ENCODE assay signal across 20 cellular contexts in genomic region chr1:223331301-223331700, GRCh38. TPM values are rescaled to one million over a fixed set of nuclear protein-coding genes. Genes with fewer than 3 reads are reported as not detected.
DNase-seq lines count a peak whose midpoint lies in the region; ATAC-seq, FAIRE-seq and TF ChIP-seq lines count a peak whose summit lies in the region.
"Had no signal": no experiment of that assay in that cellular context is flagged by ENCODE, and none has a peak within 500 bp of the region (broad histone marks: within the 10 kb centered on the region; RNA-seq: fewer than 3 reads in every experiment).

No MANE protein-coding gene starts in this region.

- no peaks in the 10 kb centered on the region for H4K20me1 ChIP-seq in PC-3 (ENCODE audit: low read length)

- H3K4me3 Mint-ChIP-seq in activated CD4-positive, alpha-beta memory T cell treated with anti-CD3 and anti-CD28 coated beads for 36 hours: no peak overlapping the region
- H3K4me3 Mint-ChIP-seq in activated CD4-positive, alpha-beta memory T cell treated with anti-CD3 and anti-CD28 coated beads, Interleukin-2, amount 10 ng/mL, durations not matched to agents 7 days and 5 days: no peak overlapping the region
- H3K4me3 Mint-ChIP-seq in immature natural killer cell: no peak overlapping the region
- H3K4me3 Mint-ChIP-seq in stimulated activated naive B cell treated with anti-CD40 and anti-IgM and Interleukin-4, amounts not matched to agents 10 μg/mL and 1 μg/mL and 100 μg/mL, for 72 hours: no peak overlapping the region
- H3K4me3 Mint-ChIP-seq: activated naive CD8-positive, alpha-beta T cell treated with anti-CD3 and anti-CD28 coated beads, Interleukin-2, amount 50 U/mL, for 24 hours had no signal

- H3K9me3 Mint-ChIP-seq in activated CD4-positive, alpha-beta memory T cell treated with anti-CD3 and anti-CD28 coated beads for 36 hours: no peaks in the 10 kb centered on the region
- H3K9me3 Mint-ChIP-seq in activated CD4-positive, alpha-beta memory T cell treated with anti-CD3 and anti-CD28 coated beads, Interleukin-2, amount 10 ng/mL, durations not matched to agents 7 days and 5 days: no peaks in the 10 kb centered on the region
- peaks cover 0 to 2% (median 0%) of the 10 kb centered on the region in 6 donors for H3K9me3 Mint-ChIP-seq in immature natural killer cell
- H3K9me3 Mint-ChIP-seq in stimulated activated naive B cell treated with anti-CD40 and anti-IgM and Interleukin-4, amounts not matched to agents 10 μg/mL and 1 μg/mL and 100 μg/mL, for 72 hours: peaks cover 0 to 2% of the 10 kb centered on the region in 2 donors
- H3K9me3 Mint-ChIP-seq: activated naive CD8-positive, alpha-beta T cell treated with anti-CD3 and anti-CD28 coated beads, Interleukin-2, amount 50 U/mL, for 24 hours; naive thymus-derived CD8-positive, alpha-beta T cell had no signal

- no peak for ATAC-seq in PC-3
- ATAC-seq in stimulated activated naive B cell treated with anti-CD40 and anti-IgM and Interleukin-4, amounts not matched to agents 10 μg/mL and 1 μg/mL and 100 μg/mL, for 72 hours (replicated peaks): no peak
- ATAC-seq: activated naive CD8-positive, alpha-beta T cell treated with anti-CD3 and anti-CD28 coated beads, Interleukin-2, amount 50 U/mL, for 24 hours; pancreas; right lobe of liver had no signal

- H3K9ac ChIP-seq in kidney (ENCODE audit: low read length in 2 of 2): no peak overlapping the region
- no peak overlapping the region for H3K9ac ChIP-seq in PC-3 (ENCODE audit: low read length)

- H3K9me3 ChIP-seq in kidney (ENCODE audit: control insufficient read depth in 1 of 2, low read length in 2 of 2): peaks cover 0 to 2% of the 10 kb centered on the region in 2 donors
- H3K9me3 ChIP-seq in PC-3 (ENCODE audit: low read length): no peaks in the 10 kb centered on the region
- H3K9me3 ChIP-seq: BE2C, pancreas, right lobe of liver had no signal

- H3K36me3 Mint-ChIP-seq in activated CD4-positive, alpha-beta memory T cell treated with anti-CD3 and anti-CD28 coated beads for 36 hours: no peaks in the 10 kb centered on the region
- no peaks in the 10 kb centered on the region for H3K36me3 Mint-ChIP-seq in activated CD4-positive, alpha-beta memory T cell treated with anti-CD3 and anti-CD28 coated beads, Interleukin-2, amount 10 ng/mL, durations not matched to agents 7 days and 5 days (ENCODE audit: low read depth)
- no peaks in the 10 kb centered on the region for H3K36me3 Mint-ChIP-seq in immature natural killer cell
- H3K36me3 Mint-ChIP-seq in stimulated activated naive B cell treated with anti-CD40 and anti-IgM and Interleukin-4, amounts not matched to agents 10 μg/mL and 1 μg/mL and 100 μg/mL, for 72 hours: no peaks in the 10 kb centered on the region
- H3K36me3 Mint-ChIP-seq: naive thymus-derived CD8-positive, alpha-beta T cell had no signal

- no peak for FAIRE-seq in kidney (lab: Jason Lieb, UNC)
- FAIRE-seq: colon, pancreas had no signal

- no peaks in the 10 kb centered on the region for H3F3A ChIP-seq in PC-3 (ENCODE audit: low read length, unreplicated experiment)

- no TSS peak for BruUV-seq in PC-3 (replicated peaks; lab: Mats Ljungman, UMichigan)

- CTCF ChIA-PET in activated CD4-positive, alpha-beta memory T cell treated with anti-CD3 and anti-CD28 coated beads for 36 hours (lab: Charles Lee): no interaction called here
- CTCF ChIA-PET in activated CD4-positive, alpha-beta memory T cell treated with anti-CD3 and anti-CD28 coated beads, Interleukin-2, amount 10 ng/mL, durations not matched to agents 7 days and 5 days (lab: Charles Lee): no interaction called here
- CTCF ChIA-PET in PC-3 (lab: Charles Lee): no interaction called here

- no peaks in the 10 kb centered on the region for H3K79me2 ChIP-seq in PC-3 (ENCODE audit: low read length)

- H3K9me2 ChIP-seq in PC-3 (replicated peaks; ENCODE audit: low read length): no peaks in the 10 kb centered on the region

- TF ChIP-seq CTCF in kidney (IDR thresholded peaks at IDR 0.05; ENCODE audit: borderline replicate concordance, extremely low read depth, insufficient read depth) (no peak), PC-3 (conservative IDR thresholded peaks at IDR 0.05; ENCODE audit: low read depth, low read length) (no peak)

- peaks cover 3% of the 10 kb centered on the region for H3K4me1 Mint-ChIP-seq in activated CD4-positive, alpha-beta memory T cell treated with anti-CD3 and anti-CD28 coated beads for 36 hours (ENCODE audit: low read depth)
- no peaks in the 10 kb centered on the region for H3K4me1 Mint-ChIP-seq in activated CD4-positive, alpha-beta memory T cell treated with anti-CD3 and anti-CD28 coated beads, Interleukin-2, amount 10 ng/mL, durations not matched to agents 7 days and 5 days
- H3K4me1 Mint-ChIP-seq in immature natural killer cell: no peaks in the 10 kb centered on the region
- no peaks in the 10 kb centered on the region for H3K4me1 Mint-ChIP-seq in stimulated activated naive B cell treated with anti-CD40 and anti-IgM and Interleukin-4, amounts not matched to agents 10 μg/mL and 1 μg/mL and 100 μg/mL, for 72 hours

- intact Hi-C loops in activated CD4-positive, alpha-beta memory T cell treated with anti-CD3 and anti-CD28 coated beads for 36 hours (cut with micrococcal nuclease): no loop called here
- intact Hi-C loops in kidney (cut with DNase I): no loop called here
- intact Hi-C loops in PC-3 (cut with micrococcal nuclease): no loop called here

- H3K36me3 ChIP-seq in kidney (ENCODE audit: control insufficient read depth in 1 of 2, insufficient read depth in 2 of 2, low read length in 2 of 2): no peaks in the 10 kb centered on the region
- no peaks in the 10 kb centered on the region for H3K36me3 ChIP-seq in PC-3 (ENCODE audit: low read depth, low read length)
- H3K36me3 ChIP-seq: BE2C, pancreas, right lobe of liver had no signal

- DNase-seq in activated CD4-positive, alpha-beta memory T cell treated with anti-CD3 and anti-CD28 coated beads for 36 hours: peak; percentile 13
- DNase-seq in activated CD4-positive, alpha-beta memory T cell treated with anti-CD3 and anti-CD28 coated beads, Interleukin-2, amount 10 ng/mL, durations not matched to agents 7 days and 5 days: no peak
- DNase-seq in DMS 273 (lab: John Stamatoyannopoulos, UW; ENCODE audit: unreplicated experiment) (peak; percentile 59), SW480 (ENCODE audit: low spot score) (peak; percentile 58), kidney (no peak), immature natural killer cell (no peak), PC-3 (no peak)
- no peak for DNase-seq in stimulated activated naive B cell treated with anti-CD40 and anti-IgM and Interleukin-4, amounts not matched to agents 10 μg/mL and 1 μg/mL and 100 μg/mL, for 72 hours
- DNase-seq: activated naive CD8-positive, alpha-beta T cell treated with anti-CD3 and anti-CD28 coated beads, Interleukin-2, amount 50 U/mL, for 24 hours; activated T-cell treated with anti-CD3 and anti-CD28 coated beads, Interleukin-2, amount 50 U/mL, for 48 hours; BE2C; KG1; NCI-H2171; pancreas; right lobe of liver; SHP77; stimulated activated CD4-positive, alpha-beta T cell treated with anti-CD3 and anti-CD28 coated beads, Interleukin-15, amount 100 ng/mL, for 24 hours had no signal

- no peak overlapping the region for H2AFZ ChIP-seq in PC-3 (ENCODE audit: low read length)

- H3K27me3 ChIP-seq in PC-3 (ENCODE audit: low read length): peaks cover 20% of the 10 kb centered on the region
- H3K27me3 ChIP-seq: BE2C, pancreas, right lobe of liver had no signal

- POLR2A ChIA-PET in activated CD4-positive, alpha-beta memory T cell treated with anti-CD3 and anti-CD28 coated beads for 36 hours (lab: Charles Lee): no interaction called here
- POLR2A ChIA-PET in activated CD4-positive, alpha-beta memory T cell treated with anti-CD3 and anti-CD28 coated beads, Interleukin-2, amount 10 ng/mL, durations not matched to agents 7 days and 5 days (lab: Charles Lee): no interaction called here
- POLR2A ChIA-PET in PC-3 (lab: Charles Lee; ENCODE audit: unreplicated experiment): no interaction called here

- H3K27ac ChIP-seq in kidney (ENCODE audit: low read depth in 2 of 2, low read length in 2 of 2) (peak overlapping the region; percentile 2 to 26), PC-3 (ENCODE audit: low read length) (no peak overlapping the region)
- H3K27ac ChIP-seq: pancreas, right lobe of liver had no signal

- H3K4me1 ChIP-seq in kidney (ENCODE audit: control insufficient read depth in 1 of 2, insufficient read depth in 1 of 2, low read depth in 1 of 2, low read length in 2 of 2) (peaks cover 14 to 16% of the 10 kb centered on the region in 2 donors), PC-3 (ENCODE audit: insufficient read depth, low read length) (no peaks in the 10 kb centered on the region; the same call in 1 of the 2 replicates)
- H3K4me1 ChIP-seq: BE2C, pancreas, right lobe of liver had no signal

- no peak overlapping the region for H3K4me3 ChIP-seq in kidney (ENCODE audit: low read length in 2 of 2)
- H3K4me3 ChIP-seq in PC-3 (ENCODE audit: low read length): no peak overlapping the region
- H3K4me3 ChIP-seq: pancreas, right lobe of liver had no signal

- no peaks in the 10 kb centered on the region for H3K27me3 Mint-ChIP-seq in activated CD4-positive, alpha-beta memory T cell treated with anti-CD3 and anti-CD28 coated beads for 36 hours
- H3K27me3 Mint-ChIP-seq in activated CD4-positive, alpha-beta memory T cell treated with anti-CD3 and anti-CD28 coated beads, Interleukin-2, amount 10 ng/mL, durations not matched to agents 7 days and 5 days: peaks cover 9% of the 10 kb centered on the region
- H3K27me3 Mint-ChIP-seq in immature natural killer cell (ENCODE audit: low read depth in 3 of 3): peaks cover 0 to 15% (median 8%) of the 10 kb centered on the region in 3 donors
- peaks cover 4 to 20% of the 10 kb centered on the region in 2 donors for H3K27me3 Mint-ChIP-seq in stimulated activated naive B cell treated with anti-CD40 and anti-IgM and Interleukin-4, amounts not matched to agents 10 μg/mL and 1 μg/mL and 100 μg/mL, for 72 hours
- H3K27me3 Mint-ChIP-seq: activated naive CD8-positive, alpha-beta T cell treated with anti-CD3 and anti-CD28 coated beads, Interleukin-2, amount 50 U/mL, for 24 hours had no signal

- no peak overlapping the region for H3K4me2 ChIP-seq in PC-3 (ENCODE audit: low read length)

- H3K27ac Mint-ChIP-seq in activated CD4-positive, alpha-beta memory T cell treated with anti-CD3 and anti-CD28 coated beads for 36 hours: no peak overlapping the region
- no peak overlapping the region for H3K27ac Mint-ChIP-seq in activated CD4-positive, alpha-beta memory T cell treated with anti-CD3 and anti-CD28 coated beads, Interleukin-2, amount 10 ng/mL, durations not matched to agents 7 days and 5 days
- no peak overlapping the region for H3K27ac Mint-ChIP-seq in immature natural killer cell
- no peak overlapping the region for H3K27ac Mint-ChIP-seq in stimulated activated naive B cell treated with anti-CD40 and anti-IgM and Interleukin-4, amounts not matched to agents 10 μg/mL and 1 μg/mL and 100 μg/mL, for 72 hours
- H3K27ac Mint-ChIP-seq: activated naive CD8-positive, alpha-beta T cell treated with anti-CD3 and anti-CD28 coated beads, Interleukin-2, amount 50 U/mL, for 24 hours had no signal

RNA-seq across cellular contexts. Expression of gene SUSD4, which starts 32.7 kb away (rescaled TPM):
- total RNA-seq in activated CD4-positive, alpha-beta memory T cell treated with anti-CD3 and anti-CD28 coated beads for 36 hours: under 1 TPM; 0.82 to 0.83 TPM
- under 1 TPM; 0.23 to 0.28 TPM for total RNA-seq in activated CD4-positive, alpha-beta memory T cell treated with anti-CD3 and anti-CD28 coated beads, Interleukin-2, amount 10 ng/mL, durations not matched to agents 7 days and 5 days
- 14.0 TPM for total RNA-seq in kidney
- 23.7 TPM for polyA plus RNA-seq in kidney (ENCODE audit: insufficient read depth, low read depth, low replicate concordance)
- polyA plus RNA-seq in immature natural killer cell: not detected
- total RNA-seq in PC-3 (2014; rRNA removed): 1.3 and 5.2 TPM in 2 replicates
- total RNA-seq: A673 had no signal

Comparison
In these comparisons a context has a peak if more than half of its experiments do, and no peak if none do; other contexts are left out.
1. DNase-seq: peak in activated CD4-positive, alpha-beta memory T cell treated with anti-CD3 and anti-CD28 coated beads for 36 hours (single experiment), DMS 273 (single experiment) and SW480 (single experiment); none in activated CD4-positive, alpha-beta memory T cell treated with anti-CD3 and anti-CD28 coated beads, Interleukin-2, amount 10 ng/mL, durations not matched to agents 7 days and 5 days (single experiment), kidney (single experiment), immature natural killer cell (0 of 3), PC-3 (single experiment) and stimulated activated naive B cell treated with anti-CD40 and anti-IgM and Interleukin-4, amounts not matched to agents 10 μg/mL and 1 μg/mL and 100 μg/mL, for 72 hours (single experiment).